In genomic region chr7:104963378-104963990, GRCh38 we compare ENCODE assay signal across 16 cellular contexts. TPM values are rescaled to one million over a fixed set of nuclear protein-coding genes. Genes with fewer than 3 reads are reported as not detected.
DNase-seq lines count a peak whose midpoint lies in the region; ATAC-seq, FAIRE-seq and TF ChIP-seq lines count a peak whose summit lies in the region.
"Had no signal": no experiment of that assay in that cellular context is flagged by ENCODE, and none has a peak within 500 bp of the region (broad histone marks: within the 10 kb centered on the region; RNA-seq: fewer than 3 reads in every experiment).

No MANE protein-coding gene starts in this region.

- H3K36me3 Mint-ChIP-seq in CD14-positive monocyte: peaks cover 11 to 13% of the 10 kb centered on the region in 2 donors
- H3K36me3 Mint-ChIP-seq in dendritic cell treated with granulocyte-macrophage colony-stimulating factor and Interleukin-4, amounts not matched to agents 40 ng/mL and 50 ng/mL, for 4 days (ENCODE audit: low read depth): peaks cover 69% of the 10 kb centered on the region

- peak overlapping the region; percentile 73 to 98 (median 83) for H3K27ac Mint-ChIP-seq in CD14-positive monocyte
- peak overlapping the region; percentile 91 for H3K27ac Mint-ChIP-seq in dendritic cell treated with granulocyte-macrophage colony-stimulating factor and Interleukin-4, amounts not matched to agents 40 ng/mL and 50 ng/mL, for 4 days
- H3K27ac Mint-ChIP-seq: CD4-positive, alpha-beta T cell had no signal

- no peak for DNase-seq in CD14-positive monocyte (ENCODE audit: low spot score)
- DNase-seq in MM.1S: no peak
- no peak for DNase-seq in osteoblast (ENCODE audit: insufficient read length, low spot score, missing footprints)
- DNase-seq in activated CD4-positive, alpha-beta T cell treated with anti-CD3 and anti-CD28 coated beads, Interleukin-2, amount 50 U/mL, for 4 hours: no peak
- DNase-seq in pancreas: no peak
- DNase-seq: activated CD4-positive, alpha-beta T cell treated with anti-CD3 and anti-CD28 coated beads for 4 hours; activated effector memory CD4-positive, alpha-beta T cell treated with Interleukin-2 at 50 U/mL for 16 hours; CD4-positive, alpha-beta T cell; NCI-H1105 treated with DMSO at 0.1 percent for 48 hours; NCI-H226; stimulated activated CD4-positive, alpha-beta T cell treated with anti-CD3 and anti-CD28 coated beads, Interleukin-4, amount 100 ng/mL, for 24 hours had no signal

- intact Hi-C loops in CD14-positive monocyte (cut with micrococcal nuclease) (no loop called here), pancreas (cut with DNase I) (no loop called here)
- intact Hi-C loops in dendritic cell treated with granulocyte-macrophage colony-stimulating factor and Interleukin-4, amounts not matched to agents 40 ng/mL and 50 ng/mL, for 4 days (cut with micrococcal nuclease): no loop called here

- H3K9ac ChIP-seq in MM.1S (ENCODE audit: low read length): peak overlapping the region; percentile 62

- no peak for FAIRE-seq in pancreas (lab: Jason Lieb, UNC)
- FAIRE-seq: GM12891, islet of Langerhans had no signal

- no peaks in the 10 kb centered on the region for H3K27me3 ChIP-seq in MM.1S (replicated peaks; ENCODE audit: insufficient read depth, low read length)
- H3K27me3 ChIP-seq in osteoblast (ENCODE audit: insufficient read depth, low read length): no peaks in the 10 kb centered on the region
- no peaks in the 10 kb centered on the region for H3K27me3 ChIP-seq in pancreas

- H2AFZ ChIP-seq in MM.1S (ENCODE audit: low read length) (no peak overlapping the region), osteoblast (ENCODE audit: low read length) (no peak overlapping the region)

- H3K4me3 ChIP-seq in MM.1S (ENCODE audit: low read length): peak overlapping the region; percentile 8; the same call in 1 of the 2 replicates
- H3K4me3 ChIP-seq in osteoblast (ENCODE audit: insufficient read depth, low read length): no peak overlapping the region
- H3K4me3 ChIP-seq in pancreas: no peak overlapping the region

- ATAC-seq in GM18520 (IDR thresholded peaks at IDR 0.05; ENCODE audit: unreplicated experiment) (no peak), GM19328 (IDR thresholded peaks at IDR 0.05; ENCODE audit: unreplicated experiment) (no peak), pancreas (no peak)

- peaks cover 60% of the 10 kb centered on the region for H3K4me1 Mint-ChIP-seq in CD14-positive monocyte
- H3K4me1 Mint-ChIP-seq in dendritic cell treated with granulocyte-macrophage colony-stimulating factor and Interleukin-4, amounts not matched to agents 40 ng/mL and 50 ng/mL, for 4 days (ENCODE audit: low read depth): peaks cover 62% of the 10 kb centered on the region

- no peaks in the 10 kb centered on the region for H3K9me3 ChIP-seq in MM.1S (replicated peaks; ENCODE audit: insufficient read depth, low read length)
- H3K9me3 ChIP-seq in osteoblast (ENCODE audit: low read depth, low read length): no peaks in the 10 kb centered on the region
- no peaks in the 10 kb centered on the region for H3K9me3 ChIP-seq in pancreas

- peaks cover 31% of the 10 kb centered on the region for H3F3A ChIP-seq in MM.1S (ENCODE audit: insufficient read depth, low read length)

- H3K27me3 Mint-ChIP-seq in CD14-positive monocyte (ENCODE audit: low read depth in 3 of 3): peaks cover 0 to 5% (median 2%) of the 10 kb centered on the region in 3 donors
- no peaks in the 10 kb centered on the region for H3K27me3 Mint-ChIP-seq in dendritic cell treated with granulocyte-macrophage colony-stimulating factor and Interleukin-4, amounts not matched to agents 40 ng/mL and 50 ng/mL, for 4 days
- H3K27me3 Mint-ChIP-seq: CD4-positive, alpha-beta T cell had no signal

- H3K4me1 ChIP-seq in MM.1S (ENCODE audit: low read length) (peaks cover 51% of the 10 kb centered on the region), osteoblast (ENCODE audit: insufficient read depth, low read length) (peaks cover 54% of the 10 kb centered on the region), pancreas (peaks cover 0 to 6% (median 5%) of the 10 kb centered on the region in 3 donors)

- H4K20me1 ChIP-seq in MM.1S (ENCODE audit: insufficient read depth, low read length) (no peaks in the 10 kb centered on the region), osteoblast (ENCODE audit: insufficient read depth, low read length) (no peaks in the 10 kb centered on the region)

- H3K79me2 ChIP-seq in MM.1S (ENCODE audit: low read length): no peaks in the 10 kb centered on the region
- H3K79me2 ChIP-seq in osteoblast (ENCODE audit: insufficient read depth, low read length): no peaks in the 10 kb centered on the region

- H3K4me2 ChIP-seq in MM.1S (ENCODE audit: low read depth, low read length) (peak overlapping the region; percentile 47; the same call in 1 of the 2 replicates), osteoblast (ENCODE audit: insufficient read depth, low read length) (no peak overlapping the region)

- H3K4me3 Mint-ChIP-seq in CD14-positive monocyte: no peak overlapping the region
- H3K4me3 Mint-ChIP-seq in dendritic cell treated with granulocyte-macrophage colony-stimulating factor and Interleukin-4, amounts not matched to agents 40 ng/mL and 50 ng/mL, for 4 days: no peak overlapping the region
- H3K4me3 Mint-ChIP-seq: CD4-positive, alpha-beta T cell had no signal

- no peaks in the 10 kb centered on the region for H3K9me2 ChIP-seq in MM.1S (replicated peaks; ENCODE audit: insufficient read depth, low read length)

- H3K9me3 Mint-ChIP-seq in CD14-positive monocyte: no peaks in the 10 kb centered on the region
- H3K9me3 Mint-ChIP-seq in dendritic cell treated with granulocyte-macrophage colony-stimulating factor and Interleukin-4, amounts not matched to agents 40 ng/mL and 50 ng/mL, for 4 days: no peaks in the 10 kb centered on the region
- H3K9me3 Mint-ChIP-seq: CD4-positive, alpha-beta T cell had no signal

- TF ChIP-seq CTCF in CD14-positive monocyte (IDR thresholded peaks at IDR 0.05) (no peak), MM.1S (IDR thresholded peaks at IDR 0.05; ENCODE audit: low read length) (no peak), osteoblast (IDR thresholded peaks at IDR 0.05; ENCODE audit: extremely low read depth, low read depth, low read length) (no peak), pancreas (IDR thresholded peaks at IDR 0.05) (no peak)

- H3K27ac ChIP-seq in MM.1S (ENCODE audit: low read length) (peak overlapping the region; percentile 89), osteoblast (ENCODE audit: low read depth, low read length) (peak overlapping the region; percentile 71), pancreas (no peak overlapping the region)

- H3K36me3 ChIP-seq in MM.1S (replicated peaks; ENCODE audit: insufficient read depth, low read length) (no peaks in the 10 kb centered on the region), osteoblast (ENCODE audit: insufficient read depth, low read length) (no peaks in the 10 kb centered on the region), pancreas (no peaks in the 10 kb centered on the region)

- 90 to 94% methylated on average over 2 of the region's 2 CpGs for WGBS in pancreas, 2 donors

RNA-seq across cellular contexts. Expression of gene KMT2E, which starts 50.5 kb away (rescaled TPM):
- polyA plus RNA-seq in CD14-positive monocyte (10 to 100 TPM; 33.1 to 58.0 TPM), pancreas (10 to 100 TPM; 14.1 to 16.3 TPM)
- total RNA-seq in osteoblast (108 and 124 TPM in 2 replicates), pancreas (10 to 100 TPM; 27.2 to 62.5 (median 34.7) TPM)

Comparison
In these comparisons a context has a peak if more than half of its experiments do, and no peak if none do; other contexts are left out.
1. H3K27ac ChIP-seq: peak in MM.1S (single experiment) and osteoblast (single experiment); none in pancreas (0 of 4).